In genomic region chr5:77776606-77777206, GRCh38 we compare ENCODE assay signal across 1 cellular context.
TF ChIP-seq lines count a peak whose summit lies in the region.

No MANE protein-coding gene starts in this region.

TF ChIP-seq in H1, 55 proteins besides CTCF, POLR2A, EP300 and RAD21 (continued from another document):
- TF ChIP-seq HDAC6 (IDR thresholded peaks at IDR 0.05; ENCODE audit: low read depth, low read length) (no peak), YY1 (IDR thresholded peaks at IDR 0.05; ENCODE audit: low read depth, low read length) (no peak), SIRT6 (IDR thresholded peaks at IDR 0.05; ENCODE audit: low read length) (no peak)
